10 cellular contexts compared by ENCODE assay signal in the genomic region with DNA sequence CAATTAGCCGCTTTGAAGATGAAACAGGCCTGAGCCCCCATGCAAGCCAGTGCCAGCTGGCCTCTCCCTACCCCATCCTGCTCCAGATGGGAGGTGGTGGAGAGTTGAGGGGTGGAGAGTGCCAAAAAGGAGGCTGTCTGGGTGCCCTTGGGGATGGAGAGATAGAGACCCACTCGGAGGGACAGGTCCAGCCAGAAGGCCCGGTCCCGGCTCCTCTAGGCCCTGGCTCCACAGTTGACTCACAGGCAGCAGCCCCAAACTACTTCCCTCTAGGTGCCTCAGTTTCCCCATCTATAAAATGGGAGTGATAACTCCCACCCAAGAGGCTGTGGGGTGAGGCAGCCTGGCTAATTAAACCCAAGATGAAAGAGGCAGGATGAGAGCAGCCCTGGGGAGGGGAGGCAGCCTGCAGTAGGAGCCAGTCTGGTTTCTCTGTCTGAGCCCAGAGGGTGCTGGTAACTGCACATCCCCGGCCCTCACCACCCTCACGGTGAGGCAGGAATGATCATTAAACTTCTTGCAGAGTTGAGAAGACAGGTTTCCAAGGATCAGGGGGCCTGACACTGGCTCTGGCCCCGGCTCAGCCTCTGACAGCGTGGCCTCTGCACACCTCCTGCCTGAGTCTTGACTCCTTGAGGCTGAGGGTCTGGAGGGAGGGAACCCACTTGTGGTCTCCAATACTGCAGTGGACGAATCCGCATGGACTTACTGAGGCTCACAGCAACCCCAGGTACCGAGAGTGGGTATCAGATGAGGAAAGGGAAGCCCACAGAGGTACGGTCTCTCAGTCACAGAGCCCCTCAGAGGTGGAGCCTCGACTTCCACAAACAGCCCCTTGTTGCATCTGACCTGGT. TPM values are rescaled to one million over a fixed set of nuclear protein-coding genes. Genes with fewer than 3 reads are reported as not detected.
DNase-seq lines count a peak whose midpoint lies in the region; ATAC-seq and TF ChIP-seq lines count a peak whose summit lies in the region.
"Had no signal": no experiment of that assay in that cellular context is flagged by ENCODE, and none has a peak within 500 bp of the region (broad histone marks: within the 10 kb centered on the region; RNA-seq: fewer than 3 reads in every experiment).

No MANE protein-coding gene starts in this region.

- no peak for DNase-seq in activated naive CD8-positive, alpha-beta T cell treated with anti-CD3 and anti-CD28 coated beads, Interleukin-2, amount 50 U/mL, for 24 hours
- no peak for DNase-seq in activated naive CD8-positive, alpha-beta T cell treated with anti-CD3 and anti-CD28 coated beads for 36 hours
- DNase-seq in mesenteric fat pad (ENCODE audit: low spot score): peak; percentile 67
- peak in 1 of 2 donors; percentile 82 for DNase-seq in vagina (ENCODE audit: extremely low spot score in 2 of 2)
- no peak for DNase-seq in DMS114 treated with DMSO at 0.1 percent for 48 hours (lab: John Stamatoyannopoulos, UW; ENCODE audit: unreplicated experiment)
- DNase-seq in omental fat pad (ENCODE audit: low spot score): no peak
- DNase-seq: NCI-H1092 treated with DMSO at 0.1 percent for 48 hours; stimulated activated naive CD4-positive, alpha-beta T cell treated with Interleukin-2 at 50 U/mL for 16 hours had no signal

- H3K4me3 Mint-ChIP-seq in activated naive CD8-positive, alpha-beta T cell: peak overlapping the region; percentile 46
- H3K4me3 Mint-ChIP-seq in activated naive CD8-positive, alpha-beta T cell treated with anti-CD3 and anti-CD28 coated beads, Interleukin-2, amount 50 U/mL, for 24 hours: no peak overlapping the region
- H3K4me3 Mint-ChIP-seq in activated naive CD8-positive, alpha-beta T cell treated with anti-CD3 and anti-CD28 coated beads for 36 hours: peak overlapping the region; percentile 37

- H3K9me3 Mint-ChIP-seq in activated naive CD8-positive, alpha-beta T cell (ENCODE audit: low read depth): no peaks in the 10 kb centered on the region
- no peaks in the 10 kb centered on the region for H3K9me3 Mint-ChIP-seq in activated naive CD8-positive, alpha-beta T cell treated with anti-CD3 and anti-CD28 coated beads, Interleukin-2, amount 50 U/mL, for 24 hours
- H3K9me3 Mint-ChIP-seq in activated naive CD8-positive, alpha-beta T cell treated with anti-CD3 and anti-CD28 coated beads for 36 hours: no peaks in the 10 kb centered on the region

- H3K27ac Mint-ChIP-seq in activated naive CD8-positive, alpha-beta T cell: no peak overlapping the region
- H3K27ac Mint-ChIP-seq in activated naive CD8-positive, alpha-beta T cell treated with anti-CD3 and anti-CD28 coated beads, Interleukin-2, amount 50 U/mL, for 24 hours: no peak overlapping the region
- H3K27ac Mint-ChIP-seq in activated naive CD8-positive, alpha-beta T cell treated with anti-CD3 and anti-CD28 coated beads for 36 hours: no peak overlapping the region

- intact Hi-C loops in vagina (cut with DNase I): loop anchor here (5.0 kb wide), 2 partner anchors 35 to 70 kb away; partner anchors contain the start of gene KAT5

- no peak for TF ChIP-seq CTCF in vagina (IDR thresholded peaks at IDR 0.05)
- no peak for TF ChIP-seq CTCF in omental fat pad (IDR thresholded peaks at IDR 0.05)

- peaks cover 12% of the 10 kb centered on the region for H3K4me1 Mint-ChIP-seq in activated naive CD8-positive, alpha-beta T cell (ENCODE audit: low read depth)
- peaks cover 25% of the 10 kb centered on the region for H3K4me1 Mint-ChIP-seq in activated naive CD8-positive, alpha-beta T cell treated with anti-CD3 and anti-CD28 coated beads, Interleukin-2, amount 50 U/mL, for 24 hours
- peaks cover 20% of the 10 kb centered on the region for H3K4me1 Mint-ChIP-seq in activated naive CD8-positive, alpha-beta T cell treated with anti-CD3 and anti-CD28 coated beads for 36 hours

- no peak for ATAC-seq in activated naive CD8-positive, alpha-beta T cell treated with anti-CD3 and anti-CD28 coated beads, Interleukin-2, amount 50 U/mL, for 24 hours
- ATAC-seq in HG03520 (IDR thresholded peaks at IDR 0.05; ENCODE audit: unreplicated experiment) (no peak), omental fat pad (ENCODE audit: low FRiP score) (no peak)

- H3K27me3 ChIP-seq in vagina: peaks cover 10% of the 10 kb centered on the region

- peak overlapping the region in 1 of 2 donors; percentile 79 for H3K4me3 ChIP-seq in vagina

- peaks cover 0 to 19% of the 10 kb centered on the region in 2 donors for H3K36me3 ChIP-seq in vagina

- H3K27me3 Mint-ChIP-seq in activated naive CD8-positive, alpha-beta T cell: peaks cover 2% of the 10 kb centered on the region
- H3K27me3 Mint-ChIP-seq in activated naive CD8-positive, alpha-beta T cell treated with anti-CD3 and anti-CD28 coated beads, Interleukin-2, amount 50 U/mL, for 24 hours: peaks cover 31% of the 10 kb centered on the region
- peaks cover 32% of the 10 kb centered on the region for H3K27me3 Mint-ChIP-seq in activated naive CD8-positive, alpha-beta T cell treated with anti-CD3 and anti-CD28 coated beads for 36 hours

- TF ChIP-seq POLR2A in vagina (IDR thresholded peaks at IDR 0.05): no peak

- H3K9me3 ChIP-seq in vagina: no peaks in the 10 kb centered on the region

- H3K36me3 Mint-ChIP-seq in activated naive CD8-positive, alpha-beta T cell: no peaks in the 10 kb centered on the region
- no peaks in the 10 kb centered on the region for H3K36me3 Mint-ChIP-seq in activated naive CD8-positive, alpha-beta T cell treated with anti-CD3 and anti-CD28 coated beads, Interleukin-2, amount 50 U/mL, for 24 hours (ENCODE audit: low read depth)
- peaks cover 3% of the 10 kb centered on the region for H3K36me3 Mint-ChIP-seq in activated naive CD8-positive, alpha-beta T cell treated with anti-CD3 and anti-CD28 coated beads for 36 hours

- peak overlapping the region; percentile 70 for H3K27ac ChIP-seq in vagina

- H3K4me1 ChIP-seq in vagina: peaks cover 52% of the 10 kb centered on the region

RNA-seq across cellular contexts. Expression of gene AP5B1, which starts 1.4 kb away (rescaled TPM):
- total RNA-seq in activated naive CD8-positive, alpha-beta T cell treated with anti-CD3 and anti-CD28 coated beads for 36 hours: 10 to 100 TPM; 20.4 to 20.6 TPM
- total RNA-seq in mesenteric fat pad (51.8 TPM), vagina (16.5 TPM), omental fat pad (10 to 100 TPM; 15.4 to 32.8 (median 30.9) TPM)

RNA-seq across cellular contexts. Expression of gene OVOL1, which starts 4.7 kb away (rescaled TPM):
- total RNA-seq in activated naive CD8-positive, alpha-beta T cell treated with anti-CD3 and anti-CD28 coated beads for 36 hours: under 1 TPM; 0.42 to 0.45 TPM
- not detected for total RNA-seq in mesenteric fat pad
- 17.4 TPM for total RNA-seq in vagina
- not detected for total RNA-seq in omental fat pad

RNA-seq across cellular contexts. Expression of gene SNX32, which starts 51.6 kb away (rescaled TPM):
- 1 to 10 TPM; 2.4 to 3.3 TPM for total RNA-seq in activated naive CD8-positive, alpha-beta T cell treated with anti-CD3 and anti-CD28 coated beads for 36 hours
- not detected for total RNA-seq in mesenteric fat pad
- 1.5 TPM for total RNA-seq in vagina
- total RNA-seq in omental fat pad: 1 to 10 TPM in 2 of 4 donors, under 1 TPM in 2; 0.79 to 1.6 (median 1.1) TPM

Comparison
In these comparisons a context has a peak if more than half of its experiments do, and no peak if none do; other contexts are left out.
1. RNA of gene OVOL1, which starts 4.7 kb away (total RNA-seq): 17.4 TPM in vagina (single experiment); 0.42 to 0.45 TPM in activated naive CD8-positive, alpha-beta T cell treated with anti-CD3 and anti-CD28 coated beads for 36 hours, not detected in mesenteric fat pad (single experiment) and not detected in omental fat pad; every median in the first group is over 10 times any median in the second.